In the genomic region with DNA sequence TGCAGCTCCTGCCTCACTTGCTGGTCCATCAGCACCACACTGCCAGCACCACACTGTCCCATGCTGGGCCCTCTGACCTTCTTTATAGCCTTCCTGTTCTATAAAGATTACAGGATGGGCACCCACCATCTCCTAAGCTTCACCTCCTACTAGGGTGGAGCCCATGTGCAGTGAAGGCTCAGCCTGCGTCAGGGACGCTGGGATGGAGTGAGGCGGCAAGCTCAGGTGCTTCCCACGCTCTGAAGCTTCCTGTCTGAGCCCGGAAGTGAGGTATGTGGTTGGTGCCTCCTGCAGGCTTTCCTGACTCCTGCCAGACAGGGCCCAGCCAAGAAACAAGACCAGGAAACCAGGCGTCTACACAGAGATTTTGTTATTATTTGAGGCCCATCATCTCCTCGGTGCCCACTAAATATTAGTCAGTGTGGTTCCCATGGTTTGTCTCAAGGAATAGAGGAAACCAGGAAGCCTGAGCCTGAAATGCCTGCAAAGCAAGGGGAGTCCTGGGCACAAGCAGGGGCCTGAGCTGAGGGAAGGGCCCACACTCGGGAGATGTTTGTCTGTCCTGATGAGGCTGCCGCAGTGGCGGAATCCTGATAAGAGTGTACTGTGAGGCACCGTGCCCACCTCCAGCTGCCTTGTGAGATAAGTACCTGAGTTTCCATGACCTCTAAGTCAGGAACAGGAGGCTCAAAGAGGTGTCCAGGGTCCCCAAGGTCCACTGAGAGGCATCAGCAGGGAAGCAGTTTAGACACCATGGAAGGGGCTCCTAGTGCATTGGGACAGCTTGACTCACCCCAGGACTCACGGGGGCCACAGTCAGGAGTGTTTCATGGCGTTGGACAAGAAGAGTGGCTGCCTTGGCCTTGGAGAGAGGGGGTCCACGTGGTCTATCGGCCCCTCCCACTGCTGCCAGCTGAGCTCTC, we compare ENCODE assay signal across 12 cellular contexts. TPM values are rescaled to one million over a fixed set of nuclear protein-coding genes. Genes with fewer than 3 reads are reported as not detected.
DNase-seq lines count a peak whose midpoint lies in the region; ATAC-seq and TF ChIP-seq lines count a peak whose summit lies in the region.
"Had no signal": no experiment of that assay in that cellular context is flagged by ENCODE, and none has a peak within 500 bp of the region (broad histone marks: within the 10 kb centered on the region; RNA-seq: fewer than 3 reads in every experiment).

No MANE protein-coding gene starts in this region.

- H3K27me3 ChIP-seq in right cardiac atrium (ENCODE audit: control insufficient read depth, insufficient read depth) (no peaks in the 10 kb centered on the region), adrenal gland (no peaks in the 10 kb centered on the region)
- H3K27me3 ChIP-seq: foreskin keratinocyte, vagina had no signal

- peaks cover 9 to 10% of the 10 kb centered on the region in 2 donors for H3K4me1 Mint-ChIP-seq in natural killer cell

- H3K9me3 ChIP-seq in right cardiac atrium (ENCODE audit: control insufficient read depth, low read length) = no peaks in the 10 kb centered on the region
- H3K9me3 ChIP-seq in adrenal gland (replicated peaks in 1 of 3) = no peaks in the 10 kb centered on the region
- H3K9me3 ChIP-seq: A549, vagina had no signal

- ATAC-seq in right cardiac atrium (no peak), Right ventricle myocardium inferior (no peak), natural killer cell (peak; percentile 31 to 74 (median 52)), HG02588 (IDR thresholded peaks at IDR 0.05; ENCODE audit: unreplicated experiment) (no peak)
- ATAC-seq: A549, foreskin keratinocyte had no signal

- H3K36me3 ChIP-seq in adrenal gland (replicated peaks in 1 of 2) = no peaks in the 10 kb centered on the region
- H3K36me3 ChIP-seq: vagina had no signal

- H3K4me1 ChIP-seq in right cardiac atrium (ENCODE audit: control insufficient read depth, insufficient read depth, low read length) (no peaks in the 10 kb centered on the region), adrenal gland (replicated peaks in 1 of 2) (peaks cover 5 to 6% of the 10 kb centered on the region in 2 donors)
- H3K4me1 ChIP-seq: A549, foreskin keratinocyte, vagina had no signal

- no peak for TF ChIP-seq POLR2A in adrenal gland (IDR thresholded peaks at IDR 0.05)

- no peaks in the 10 kb centered on the region for H3K9me3 Mint-ChIP-seq in natural killer cell

- intact Hi-C loops in right cardiac atrium (cut with DNase I) = loop anchor here in 3 of 4 donors (10.0 kb wide), 3 partner anchors 265 to 655 kb away; no protein-coding TSS in a partner anchor
- intact Hi-C loops in Right ventricle myocardium inferior (cut with DNase I) = loop anchor here (10.0 kb wide), 1 partner anchor 275 kb away; no protein-coding TSS in a partner anchor
- intact Hi-C loops in natural killer cell (cut with micrococcal nuclease) = loop anchor here (10.0 kb wide), 1 partner anchor 525 kb away; no protein-coding TSS in a partner anchor
- intact Hi-C loops in adrenal gland (cut with DNase I) = no loop called here

- H3K4me3 ChIP-seq in right cardiac atrium (ENCODE audit: low read length) (no peak overlapping the region), adrenal gland (no peak overlapping the region)
- H3K4me3 ChIP-seq: A549, vagina had no signal

- H3K27ac ChIP-seq in right cardiac atrium (ENCODE audit: low read length) (no peak overlapping the region), adrenal gland (no peak overlapping the region)
- H3K27ac ChIP-seq: A549, foreskin keratinocyte, vagina had no signal

- no peaks in the 10 kb centered on the region for H3K36me3 Mint-ChIP-seq in natural killer cell

- peak overlapping the region; percentile 80 to 86 for H3K27ac Mint-ChIP-seq in natural killer cell

- TF ChIP-seq CTCF in natural killer cell (IDR thresholded peaks at IDR 0.05) (no peak), adrenal gland (IDR thresholded peaks at IDR 0.05) (no peak)

- DNase-seq in right cardiac atrium = peak; percentile 8 to 37 (median 30)
- no peak for DNase-seq in Right ventricle myocardium inferior (ENCODE audit: missing footprints)
- DNase-seq in activated effector memory CD4-positive, alpha-beta T cell treated with anti-CD3 and anti-CD28 coated beads, Interleukin-2, amount 50 U/mL, for 16 hours = peak; percentile 82
- no peak for DNase-seq in natural killer cell
- no peak for DNase-seq in islet precursor cell
- no peak for DNase-seq in adrenal gland
- DNase-seq in superior temporal gyrus (ENCODE audit: extremely low spot score) = no peak
- DNase-seq: foreskin keratinocyte, NCI-H2171 treated with DMSO at 0.1 percent for 48 hours had no signal

- WGBS in right cardiac atrium = 74% methylated on average over 15 of the region's 15 CpGs
- 75 to 83% (median 79%) methylated on average over 12 to 15 of the region's 15 CpGs for WGBS in adrenal gland, 4 donors

- no peaks in the 10 kb centered on the region for H3K27me3 Mint-ChIP-seq in natural killer cell (ENCODE audit: low read depth in 2 of 2)

- no peak overlapping the region for H3K4me3 Mint-ChIP-seq in natural killer cell

RNA-seq across cellular contexts. Expression of gene RSPH14, which starts 22.0 kb away (rescaled TPM):
- total RNA-seq in right cardiac atrium = not detected
- polyA plus RNA-seq in right cardiac atrium = 0.75 TPM
- not detected for total RNA-seq in Right ventricle myocardium inferior
- total RNA-seq in natural killer cell = 1 to 10 TPM; 1.4 to 4.9 (median 1.4) TPM
- 10 to 100 TPM in 1 of 8 donors, 1 to 10 TPM in 3, under 1 TPM in 2, not detected in 2; 0.49 to 18.3 (median 2.4) TPM for total RNA-seq in adrenal gland
- 1 to 10 TPM; 3.2 to 4.8 (median 3.6) TPM for polyA plus RNA-seq in adrenal gland
- total RNA-seq: foreskin keratinocyte, vagina had no signal

RNA-seq across cellular contexts. Expression of gene RAB36, which starts 25.5 kb away (rescaled TPM):
- 1 to 10 TPM; 1.1 to 2.7 (median 1.6) TPM for total RNA-seq in right cardiac atrium
- polyA plus RNA-seq in right cardiac atrium = 0.59 TPM
- total RNA-seq in Right ventricle myocardium inferior = 0.54 TPM
- total RNA-seq in natural killer cell = 1 to 10 TPM; 1.7 to 2.9 (median 2.6) TPM
- total RNA-seq in adrenal gland = 10 to 100 TPM in 2 of 8 donors, 1 to 10 TPM in 6; 4.0 to 13.0 (median 8.6) TPM
- 1 to 10 TPM; 6.5 to 7.3 (median 7.0) TPM for polyA plus RNA-seq in adrenal gland

RNA-seq across cellular contexts. Expression of gene GNAZ, which starts 49.4 kb away (rescaled TPM):
- total RNA-seq in right cardiac atrium (1 to 10 TPM; 2.2 to 3.5 (median 3.1) TPM), Right ventricle myocardium inferior (3.1 TPM), natural killer cell (1 to 10 TPM; 4.5 to 7.5 (median 5.6) TPM), adrenal gland (10 to 100 TPM in 4 of 8 donors, 1 to 10 TPM in 4; 6.3 to 70.8 (median 10.5) TPM)
- polyA plus RNA-seq in right cardiac atrium (2.0 TPM), adrenal gland (10 to 100 TPM in 1 of 3 donors, 1 to 10 TPM in 2; 3.7 to 14.4 (median 6.8) TPM)

Comparison
In these comparisons a context has a peak if more than half of its experiments do, and no peak if none do; other contexts are left out.
1. DNase-seq: peak in right cardiac atrium (3 of 3) and activated effector memory CD4-positive, alpha-beta T cell treated with anti-CD3 and anti-CD28 coated beads, Interleukin-2, amount 50 U/mL, for 16 hours (single experiment); none in Right ventricle myocardium inferior (single experiment), natural killer cell (single experiment), islet precursor cell (single experiment), adrenal gland (0 of 7) and superior temporal gyrus (single experiment).
2. ATAC-seq: peak in natural killer cell (3 of 3); none in right cardiac atrium (0 of 2), Right ventricle myocardium inferior (single experiment) and HG02588 (single experiment).
3. intact Hi-C loops: an anchor here in right cardiac atrium (10.0 kb wide), Right ventricle myocardium inferior (10.0 kb wide) and natural killer cell (10.0 kb wide); none called in adrenal gland.